ENCODE assay signal across 13 cellular contexts in the genomic region with DNA sequence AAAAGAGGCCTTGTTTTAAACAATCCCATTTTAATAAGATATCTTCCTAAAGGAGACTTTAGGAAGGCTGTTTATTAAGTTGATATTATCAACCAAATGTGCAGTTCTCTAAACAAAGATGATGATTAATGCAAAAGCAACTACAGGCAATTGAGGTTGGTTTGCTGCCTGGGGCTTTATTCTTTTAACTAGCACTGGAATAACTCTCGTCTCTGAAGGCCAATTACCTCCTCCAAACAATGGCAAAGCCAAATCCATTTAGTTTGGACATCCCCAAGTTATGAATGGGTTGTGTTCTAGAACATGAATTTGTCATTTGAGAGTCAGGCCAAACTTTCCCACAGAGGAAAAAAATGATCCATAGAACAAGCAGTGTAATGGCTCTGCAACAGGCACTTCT.
"Had no signal": no experiment of that assay in that cellular context is flagged by ENCODE, and none has a peak within 500 bp of the region (broad histone marks: within the 10 kb centered on the region; RNA-seq: fewer than 3 reads in every experiment).

No MANE protein-coding gene starts in this region.

- H3K4me1 ChIP-seq: adrenal gland, esophagus squamous epithelium, left ventricle myocardium inferior, stomach had no signal

- H3K4me3 ChIP-seq: adrenal gland, esophagus squamous epithelium, gastroesophageal sphincter, left ventricle myocardium inferior, skin epidermis, stomach, thoracic aorta had no signal

- DNase-seq: activated naive CD4-positive, alpha-beta T cell treated with anti-CD3 and anti-CD28 coated beads, Interleukin-2, amount 50 U/mL, for 16 hours; adrenal gland; cerebellar nuclear complex; dermis blood vessel endothelial cell; esophagus squamous epithelium; kidney; left ventricle myocardium inferior; mesendoderm; stomach had no signal

- ATAC-seq: activated CD4-positive, CD25-positive, alpha-beta regulatory T cell treated with anti-CD3 and anti-CD28 coated beads, Interleukin-2, amount 50 U/mL, for 24 hours; gastroesophageal sphincter had no signal

- H3K9me3 ChIP-seq: adrenal gland, esophagus squamous epithelium, gastroesophageal sphincter, left ventricle myocardium inferior, stomach, thoracic aorta had no signal

- H3K27me3 ChIP-seq: adrenal gland, esophagus squamous epithelium, gastroesophageal sphincter, stomach had no signal

- H3K27ac ChIP-seq: adrenal gland, esophagus squamous epithelium, gastroesophageal sphincter, left ventricle myocardium inferior, skin epidermis, stomach, thoracic aorta had no signal

- H3K36me3 ChIP-seq: adrenal gland, esophagus squamous epithelium, gastroesophageal sphincter, left ventricle myocardium inferior, stomach, thoracic aorta had no signal
